ENCODE assay signal across 24 cellular contexts in genomic region chr6:163603395-163603794, GRCh38.
"Had no signal": no experiment of that assay in that cellular context is flagged by ENCODE, and none has a peak within 500 bp of the region (broad histone marks: within the 10 kb centered on the region; RNA-seq: fewer than 3 reads in every experiment).

No MANE protein-coding gene starts in this region.

- H3K27ac ChIP-seq: KMS-11, PC-9, Peyer's patch, SJCRH30 had no signal

- DNase-seq: IMR-90; MV-4-11; NCI-H1048; NCI-H1105; NCI-H1417; NCI-H1436 treated with DMSO at 0.1 percent for 48 hours; NCI-H1694; NCI-H187 treated with DMSO at 0.1 percent for 48 hours; NCI-H2029 treated with DMSO at 0.1 percent for 48 hours; NCI-H2171 treated with DMSO at 0.1 percent for 48 hours; NCI-H345; NCI-H446 treated with DMSO at 0.1 percent for 48 hours; NCI-H510A treated with DMSO at 0.1 percent for 48 hours; NCI-H526; NK-92 treated with Interleukin-12 subunit alpha and Interleukin-12 subunit beta, amount 100 ng/mL, for 24 hours; OCI-M1; PC-9; Peyer's patch; SHP77 treated with DMSO at 0.1 percent for 48 hours; SJCRH30 had no signal

- H3K9ac ChIP-seq: KMS-11 had no signal

- H3K4me2 ChIP-seq: KMS-11, PC-9 had no signal

- H3K4me3 ChIP-seq: PC-9, Peyer's patch, SJCRH30 had no signal

- ATAC-seq: HepG2, Right ventricle myocardium inferior, SK-N-SH treated with all-trans-retinoic acid at 6 μM for 48 hours had no signal

- H3K4me1 ChIP-seq: Peyer's patch, SJCRH30 had no signal

- H3K27me3 ChIP-seq: Peyer's patch, SJCRH30 had no signal

- H3K36me3 ChIP-seq: Peyer's patch, SJCRH30 had no signal

- H3K9me3 ChIP-seq: Peyer's patch, SJCRH30 had no signal

- H2AFZ ChIP-seq: PC-9 had no signal
